ENCODE assay signal across 1 cellular context in the genomic region with DNA sequence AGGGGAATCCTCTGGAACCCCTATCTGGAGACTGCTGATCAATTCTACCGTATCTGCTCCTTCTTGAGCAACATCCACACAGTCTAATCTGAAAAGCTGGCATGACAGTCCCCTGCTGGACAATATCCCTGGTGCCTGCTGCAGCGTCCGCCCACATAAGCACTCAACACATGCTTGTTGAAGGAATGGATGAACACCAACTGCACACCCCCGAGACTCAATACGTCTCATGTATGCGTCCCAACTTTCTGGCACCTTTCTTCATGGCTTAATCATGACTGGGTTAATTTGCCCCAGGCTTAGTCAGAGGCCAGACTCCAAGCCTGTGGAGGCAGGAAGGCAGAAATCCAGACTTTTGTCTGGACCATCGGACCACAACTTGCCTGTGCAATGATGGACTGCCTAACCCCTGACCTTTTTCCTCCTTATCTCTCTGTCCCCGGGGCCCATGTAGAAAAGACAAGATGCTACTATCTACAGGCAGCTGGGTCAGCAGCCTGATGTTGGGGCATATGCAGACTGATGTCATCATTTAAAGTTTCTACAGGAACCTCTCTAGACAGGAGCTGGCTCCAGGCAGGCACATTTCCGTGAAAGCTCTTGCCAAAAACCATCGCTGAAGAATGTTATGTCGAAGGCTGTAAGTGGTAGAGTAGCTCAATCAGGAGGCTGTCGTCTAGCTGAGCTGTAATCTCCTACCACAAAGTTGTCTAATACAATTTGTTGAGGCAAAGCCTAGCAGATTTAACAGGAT.
TF ChIP-seq lines count a peak whose summit lies in the region.

No MANE protein-coding gene starts in this region.

TF ChIP-seq in H1, 55 proteins besides CTCF, POLR2A, EP300 and RAD21:
- TF ChIP-seq SIX5 (IDR thresholded peaks at IDR 0.05; ENCODE audit: low read depth, low read length) (no peak), ASH2L (IDR thresholded peaks at IDR 0.05; ENCODE audit: low read length) (no peak), JUND (IDR thresholded peaks at IDR 0.05; ENCODE audit: low read length) (no peak), MAFK (IDR thresholded peaks at IDR 0.05; ENCODE audit: low read depth, low read length) (no peak), GTF2F1 (IDR thresholded peaks at IDR 0.05; ENCODE audit: borderline replicate concordance, low read depth, low read length) (no peak), BACH1 (IDR thresholded peaks at IDR 0.05; ENCODE audit: low read length) (no peak), GABPA (IDR thresholded peaks at IDR 0.05; ENCODE audit: borderline replicate concordance, insufficient read depth, low read length) (no peak), EGR1 (IDR thresholded peaks at IDR 0.05; ENCODE audit: borderline replicate concordance, low read depth, low read length) (no peak), POU5F1 (IDR thresholded peaks at IDR 0.05; ENCODE audit: low read depth, low read length) (no peak), TEAD4 (IDR thresholded peaks at IDR 0.05; ENCODE audit: low read depth, low read length) (no peak)
- TF ChIP-seq, protein P1, sequence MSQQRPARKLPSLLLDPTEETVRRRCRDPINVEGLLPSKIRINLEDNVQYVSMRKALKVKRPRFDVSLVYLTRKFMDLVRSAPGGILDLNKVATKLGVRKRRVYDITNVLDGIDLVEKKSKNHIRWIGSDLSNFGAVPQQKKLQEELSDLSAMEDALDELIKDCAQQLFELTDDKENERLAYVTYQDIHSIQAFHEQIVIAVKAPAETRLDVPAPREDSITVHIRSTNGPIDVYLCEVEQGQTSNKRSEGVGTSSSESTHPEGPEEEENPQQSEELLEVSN (IDR thresholded peaks at IDR 0.05) = no peak
